ENCODE assay signal across 22 cellular contexts in genomic region chr5:178201927-178202235, GRCh38. TPM values are rescaled to one million over a fixed set of nuclear protein-coding genes. Genes with fewer than 3 reads are reported as not detected.
DNase-seq lines count a peak whose midpoint lies in the region; ATAC-seq, FAIRE-seq and TF ChIP-seq lines count a peak whose summit lies in the region.
"Had no signal": no experiment of that assay in that cellular context is flagged by ENCODE, and none has a peak within 500 bp of the region (broad histone marks: within the 10 kb centered on the region; RNA-seq: fewer than 3 reads in every experiment).

No MANE protein-coding gene starts in this region.

- TF ChIP-seq CTCF in neural crest cell (conservative IDR thresholded peaks at IDR 0.05): no peak
- no peak for TF ChIP-seq CTCF in stomach (IDR thresholded peaks at IDR 0.05)

- H3K27ac ChIP-seq in SK-N-MC (0 out of 2 replicates have a peak overlapping the region, but pooled peaks have one; percentile 22), stomach (no peak overlapping the region)
- H3K27ac ChIP-seq: SJCRH30 had no signal

- DNase-seq in SKM-1 treated with dmso at 0.1 percent for 144 hours (lab: John Stamatoyannopoulos, UW; ENCODE audit: unreplicated experiment) (peak; percentile 50), SKM-1 (lab: John Stamatoyannopoulos, UW; ENCODE audit: unreplicated experiment) (no peak), HTR-8/SVneo (ENCODE audit: insufficient read length, low spot score) (peak; percentile 36), SK-N-MC (ENCODE audit: low read depth, low spot score) (no peak), neural crest cell (ENCODE audit: low read depth, low spot score) (no peak), stomach (no peak)
- DNase-seq: activated naive CD8-positive, alpha-beta T cell treated with anti-CD3 and anti-CD28 coated beads, Interleukin-2, amount 10 ng/mL, durations not matched to agents 7 days and 5 days; cerebellar nuclear complex; NCI-H1694; NCI-H524 treated with DMSO at 0.1 percent for 48 hours; nucleus accumbens had no signal

- H3K9ac ChIP-seq in SK-N-MC (ENCODE audit: insufficient read length): no peak overlapping the region

- no peaks in the 10 kb centered on the region for H3K27me3 ChIP-seq in stomach
- H3K27me3 ChIP-seq: SJCRH30 had no signal

- H3K36me3 ChIP-seq in SK-N-MC (ENCODE audit: insufficient read depth, low read length) (peaks cover 17% of the 10 kb centered on the region), stomach (peaks cover 4 to 6% (median 6%) of the 10 kb centered on the region in 4 donors)

- H3K27me3 Mint-ChIP-seq in neural crest cell (ENCODE audit: low read depth): peaks cover 15% of the 10 kb centered on the region
- H3K27me3 Mint-ChIP-seq: activated naive CD8-positive, alpha-beta T cell treated with anti-CD3 and anti-CD28 coated beads, Interleukin-2, amount 10 ng/mL, durations not matched to agents 7 days and 5 days; stimulated activated memory B cell treated with anti-CD40 and anti-IgM and Interleukin-4, amounts not matched to agents 10 μg/mL and 1 μg/mL and 100 μg/mL, for 72 hours had no signal

- no peak for FAIRE-seq in HTR-8/SVneo (lab: Jason Lieb, UNC)
- FAIRE-seq: D721Med, frontal cortex, H1, K562, TTC549 had no signal

- WGBS in stomach, 5 donors: 34 to 50% (median 38%) methylated on average over 2 of the region's 2 CpGs

- H3K27ac Mint-ChIP-seq in neural crest cell (ENCODE audit: unreplicated experiment): no peak overlapping the region
- H3K27ac Mint-ChIP-seq: activated naive CD8-positive, alpha-beta T cell treated with anti-CD3 and anti-CD28 coated beads, Interleukin-2, amount 10 ng/mL, durations not matched to agents 7 days and 5 days; stimulated activated memory B cell treated with anti-CD40 and anti-IgM and Interleukin-4, amounts not matched to agents 10 μg/mL and 1 μg/mL and 100 μg/mL, for 72 hours had no signal

- H3K9me3 Mint-ChIP-seq in neural crest cell: no peaks in the 10 kb centered on the region
- H3K9me3 Mint-ChIP-seq: activated naive CD8-positive, alpha-beta T cell treated with anti-CD3 and anti-CD28 coated beads, Interleukin-2, amount 10 ng/mL, durations not matched to agents 7 days and 5 days had no signal

- TF ChIP-seq EP300 in stomach (IDR thresholded peaks at IDR 0.05): no peak

- peaks cover 19% of the 10 kb centered on the region for H3K36me3 Mint-ChIP-seq in neural crest cell (ENCODE audit: low read depth)

- peaks cover 14 to 24% (median 21%) of the 10 kb centered on the region in 4 donors for H3K4me1 ChIP-seq in stomach

- intact Hi-C loops in stomach (cut with DNase I; ENCODE audit: low total_unique reads): no loop called here

- H3K4me3 ChIP-seq in SK-N-MC: no peak overlapping the region
- no peak overlapping the region for H3K4me3 ChIP-seq in stomach
- H3K4me3 ChIP-seq: K562, SJCRH30 had no signal

- H3K4me1 Mint-ChIP-seq in neural crest cell: peaks cover 19% of the 10 kb centered on the region

- H3K9me3 ChIP-seq in SK-N-MC (ENCODE audit: low read depth, low read length): no peaks in the 10 kb centered on the region
- H3K9me3 ChIP-seq in stomach: no peaks in the 10 kb centered on the region
- H3K9me3 ChIP-seq: SJCRH30 had no signal

- H3K4me3 Mint-ChIP-seq in neural crest cell: peak overlapping the region; percentile 69
- H3K4me3 Mint-ChIP-seq: activated naive CD8-positive, alpha-beta T cell treated with anti-CD3 and anti-CD28 coated beads, Interleukin-2, amount 10 ng/mL, durations not matched to agents 7 days and 5 days; stimulated activated memory B cell treated with anti-CD40 and anti-IgM and Interleukin-4, amounts not matched to agents 10 μg/mL and 1 μg/mL and 100 μg/mL, for 72 hours had no signal

- TF ChIP-seq POLR2A in stomach (IDR thresholded peaks at IDR 0.05): no peak

- no peak for ATAC-seq in GM18517 (IDR thresholded peaks at IDR 0.05; ENCODE audit: unreplicated experiment)
- no peak for ATAC-seq in GM18520 (IDR thresholded peaks at IDR 0.05; ENCODE audit: unreplicated experiment)
- ATAC-seq: K562; stimulated activated memory B cell treated with anti-CD40 and anti-IgM and Interleukin-4, amounts not matched to agents 10 μg/mL and 1 μg/mL and 100 μg/mL, for 72 hours had no signal

RNA-seq across cellular contexts. Expression of gene HNRNPAB, which starts 2.5 kb away (rescaled TPM):
- total RNA-seq in neural crest cell: 464 and 466 TPM in 2 replicates
- total RNA-seq in stomach: 100 to 1,000 TPM in 2 of 5 donors, 10 to 100 TPM in 3; 25.1 to 327 (median 92.9) TPM
- polyA plus RNA-seq in stomach: 100 to 1,000 TPM; 115 to 139 (median 117) TPM

RNA-seq across cellular contexts. Expression of gene GMCL2, which starts 14.7 kb away (rescaled TPM):
- total RNA-seq in neural crest cell (not detected in 2 replicates), stomach (not detected)
- polyA plus RNA-seq in stomach: not detected
- total RNA-seq: A172; activated naive CD8-positive, alpha-beta T cell treated with anti-CD3 and anti-CD28 coated beads, Interleukin-2, amount 10 ng/mL, durations not matched to agents 7 days and 5 days; frontal cortex; SJCRH30; ureter had no signal
- polyA plus RNA-seq: H1, K562 had no signal

RNA-seq across cellular contexts. Expression of gene PHYKPL, which starts 30.7 kb away (rescaled TPM):
- total RNA-seq in neural crest cell (53.9 and 55.7 TPM in 2 replicates), stomach (100 to 1,000 TPM in 2 of 5 donors, 10 to 100 TPM in 3; 32.1 to 262 (median 56.2) TPM)
- polyA plus RNA-seq in stomach: 10 to 100 TPM; 22.9 to 38.3 (median 25.9) TPM

RNA-seq across cellular contexts. Expression of gene NHP2, which starts 48.2 kb away (rescaled TPM):
- total RNA-seq in neural crest cell: 169 and 174 TPM in 2 replicates
- total RNA-seq in stomach: 10 to 100 TPM in 4 of 5 donors, 1 to 10 TPM in 1; 4.0 to 89.3 (median 25.5) TPM
- 100 to 1,000 TPM; 149 to 182 (median 168) TPM for polyA plus RNA-seq in stomach

Comparison
In these comparisons a context has a peak if more than half of its experiments do, and no peak if none do; other contexts are left out.
1. DNase-seq: peak in SKM-1 treated with dmso at 0.1 percent for 144 hours (single experiment) and HTR-8/SVneo (single experiment); none in SKM-1 (single experiment), SK-N-MC (single experiment), neural crest cell (single experiment) and stomach (single experiment).